35 cellular contexts compared by ENCODE assay signal in genomic region chr1:18871401-18872070, GRCh38. TPM values are rescaled to one million over a fixed set of nuclear protein-coding genes. Genes with fewer than 3 reads are reported as not detected.
"Had no signal": no experiment of that assay in that cellular context is flagged by ENCODE, and none has a peak within 500 bp of the region (broad histone marks: within the 10 kb centered on the region; RNA-seq: fewer than 3 reads in every experiment).

No MANE protein-coding gene starts in this region.

- ATAC-seq: left colon; left lung; lower lobe of right lung; natural killer cell treated with Interleukin-12 subunit alpha and Interleukin-12 subunit beta and Interleukin-15 and Interleukin-18, amount 100 ng/mL, for 72 hours; pancreas; right cardiac atrium; stimulated activated memory B cell treated with anti-CD40 and anti-IgM and Interleukin-4, amounts not matched to agents 10 μg/mL and 1 μg/mL and 100 μg/mL, for 72 hours; stimulated activated naive CD8-positive, alpha-beta T cell treated with anti-CD3 and anti-CD28 coated beads, Interleukin-15, amount 100 ng/mL, for 72 hours had no signal

- DNase-seq: head of caudate nucleus; hypothalamus; immature natural killer cell; kidney; left colon; left lung; lower lobe of right lung; mesendoderm; midbrain; naive B cell; retina; right cardiac atrium; sigmoid colon; stimulated activated CD4-positive, alpha-beta T cell treated with anti-CD3 and anti-CD28 coated beads, Interleukin-1b, Interleukin-23, amount 100 ng/mL, for 48 hours; stimulated activated CD4-positive, alpha-beta T cell treated with anti-CD3 and anti-CD28 coated beads, Interleukin-2, amount 100 ng/mL, for 48 hours; stimulated activated CD4-positive, alpha-beta T cell treated with anti-CD3 and anti-CD28 coated beads, Interleukin-4, amount 100 ng/mL, for 4 hours; stimulated activated CD8-positive, alpha-beta memory T cell treated with anti-CD3 and anti-CD28 coated beads, Interleukin-4, amount 100 ng/mL, for 48 hours; stimulated activated naive CD4-positive, alpha-beta T cell treated with Interleukin-2 at 50 U/mL for 16 hours; stimulated activated naive CD8-positive, alpha-beta T cell treated with anti-CD3 and anti-CD28 coated beads, Interleukin-15, amount 100 ng/mL, for 72 hours; substantia nigra; uterus had no signal

- H3K9me3 ChIP-seq: left lung, lower lobe of right lung, pancreas, prostate gland, sigmoid colon, tibial nerve, uterus had no signal

- H3K36me3 Mint-ChIP-seq: immature natural killer cell; naive B cell; natural killer cell treated with Interleukin-12 subunit alpha and Interleukin-12 subunit beta and Interleukin-15 and Interleukin-18, amount 100 ng/mL, for 72 hours; type B pancreatic cell had no signal

- H3K27ac Mint-ChIP-seq: immature natural killer cell; natural killer cell treated with Interleukin-12 subunit alpha and Interleukin-12 subunit beta and Interleukin-15 and Interleukin-18, amount 100 ng/mL, for 72 hours; stimulated activated memory B cell treated with anti-CD40 and anti-IgM and Interleukin-4, amounts not matched to agents 10 μg/mL and 1 μg/mL and 100 μg/mL, for 72 hours; stimulated activated naive CD8-positive, alpha-beta T cell treated with anti-CD3 and anti-CD28 coated beads, Interleukin-15, amount 100 ng/mL, for 72 hours; type B pancreatic cell had no signal

- H3K4me1 Mint-ChIP-seq: immature natural killer cell; stimulated activated naive CD8-positive, alpha-beta T cell treated with anti-CD3 and anti-CD28 coated beads, Interleukin-15, amount 100 ng/mL, for 72 hours had no signal

- H3K9me3 Mint-ChIP-seq: immature natural killer cell; naive B cell; natural killer cell treated with Interleukin-12 subunit alpha and Interleukin-12 subunit beta and Interleukin-15 and Interleukin-18, amount 100 ng/mL, for 72 hours; stimulated activated memory B cell treated with anti-CD40 and anti-IgM and Interleukin-4, amounts not matched to agents 10 μg/mL and 1 μg/mL and 100 μg/mL, for 72 hours; stimulated activated naive CD8-positive, alpha-beta T cell treated with anti-CD3 and anti-CD28 coated beads, Interleukin-15, amount 100 ng/mL, for 72 hours; type B pancreatic cell had no signal

- H3K4me3 ChIP-seq: left lung, lower lobe of right lung, pancreas, prostate gland, sigmoid colon, smooth muscle cell, tibial nerve, uterus had no signal

- H3K27me3 ChIP-seq: pancreas, sigmoid colon, tibial nerve, uterus had no signal

- H3K4me1 ChIP-seq: lower lobe of right lung, pancreas, prostate gland, uterus had no signal

- H3K4me2 ChIP-seq: smooth muscle cell had no signal

- H3K36me3 ChIP-seq: lower lobe of right lung, pancreas, prostate gland, sigmoid colon, uterus had no signal

- H3K27ac ChIP-seq: left lung, lower lobe of right lung, pancreas, prostate gland, sigmoid colon, tibial nerve, uterus had no signal

- H3K4me3 Mint-ChIP-seq: immature natural killer cell; natural killer cell treated with Interleukin-12 subunit alpha and Interleukin-12 subunit beta and Interleukin-15 and Interleukin-18, amount 100 ng/mL, for 72 hours; stimulated activated memory B cell treated with anti-CD40 and anti-IgM and Interleukin-4, amounts not matched to agents 10 μg/mL and 1 μg/mL and 100 μg/mL, for 72 hours; stimulated activated naive CD8-positive, alpha-beta T cell treated with anti-CD3 and anti-CD28 coated beads, Interleukin-15, amount 100 ng/mL, for 72 hours; type B pancreatic cell had no signal

RNA-seq across cellular contexts. Expression of gene TAS1R2, which starts 12.1 kb away (rescaled TPM):
- total RNA-seq: kidney; left colon; left lung; liver; lower lobe of right lung; mucosa of gallbladder; natural killer cell treated with Interleukin-12 subunit alpha and Interleukin-12 subunit beta and Interleukin-15 and Interleukin-18, amount 100 ng/mL, for 72 hours; omental fat pad; pancreas; prostate gland; right cardiac atrium; sigmoid colon; skeletal muscle tissue; smooth muscle cell; temporal lobe; tibial nerve; ureter had no signal
- polyA plus RNA-seq: immature natural killer cell, liver, neural cell, pancreas, right cardiac atrium, sigmoid colon, smooth muscle cell had no signal
